ENCODE assay signal across 1 cellular context in the genomic region with DNA sequence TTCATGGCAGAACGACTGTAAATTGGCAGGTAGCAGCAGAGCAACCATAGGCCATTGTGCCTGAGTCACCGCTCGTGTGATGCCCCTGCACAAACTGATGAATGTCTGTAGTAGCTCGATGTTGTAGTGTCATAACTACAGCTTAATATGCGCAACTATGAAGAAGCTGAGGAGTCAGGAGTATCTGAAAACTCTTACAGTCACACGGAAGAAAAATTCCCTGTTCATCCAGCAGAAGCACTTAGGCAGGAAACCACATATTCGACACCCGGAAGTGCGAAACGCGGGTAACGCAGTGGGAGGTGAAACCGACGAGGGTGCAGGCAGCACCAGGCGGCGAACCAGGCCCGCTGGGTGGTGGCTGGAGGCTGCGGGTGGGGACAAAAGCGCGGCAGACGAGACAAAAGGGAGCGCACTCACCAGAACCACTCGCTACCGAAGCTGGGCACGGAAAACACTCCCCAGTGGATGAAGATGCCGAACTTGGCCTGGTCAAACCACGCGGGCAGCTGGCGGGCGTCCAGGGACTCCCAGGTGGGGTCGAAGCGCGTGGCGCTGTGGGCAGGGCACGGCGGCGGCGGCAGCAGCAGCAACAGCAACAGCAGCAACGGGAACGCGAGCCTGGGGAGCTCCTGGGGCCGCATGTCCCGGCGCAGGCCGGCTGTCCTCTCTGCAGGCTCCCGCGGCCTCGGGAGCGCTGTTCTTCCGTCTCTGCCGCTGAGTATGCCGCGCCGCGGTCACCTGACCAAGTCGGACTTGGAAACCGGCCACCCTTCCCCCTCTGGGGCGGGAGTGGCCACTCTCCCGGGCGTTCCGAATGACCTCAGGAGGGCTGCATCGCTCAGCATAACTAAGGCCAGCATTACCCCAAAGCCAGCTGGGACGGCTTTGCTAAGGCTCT.
TF ChIP-seq lines count a peak whose summit lies in the region.

A gene with protein sequence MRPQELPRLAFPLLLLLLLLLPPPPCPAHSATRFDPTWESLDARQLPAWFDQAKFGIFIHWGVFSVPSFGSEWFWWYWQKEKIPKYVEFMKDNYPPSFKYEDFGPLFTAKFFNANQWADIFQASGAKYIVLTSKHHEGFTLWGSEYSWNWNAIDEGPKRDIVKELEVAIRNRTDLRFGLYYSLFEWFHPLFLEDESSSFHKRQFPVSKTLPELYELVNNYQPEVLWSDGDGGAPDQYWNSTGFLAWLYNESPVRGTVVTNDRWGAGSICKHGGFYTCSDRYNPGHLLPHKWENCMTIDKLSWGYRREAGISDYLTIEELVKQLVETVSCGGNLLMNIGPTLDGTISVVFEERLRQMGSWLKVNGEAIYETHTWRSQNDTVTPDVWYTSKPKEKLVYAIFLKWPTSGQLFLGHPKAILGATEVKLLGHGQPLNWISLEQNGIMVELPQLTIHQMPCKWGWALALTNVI (minus strand): TSS at position 730 of the 901 bp plus-strand sequence. CDS start 86 bp downstream, at position 644.

TF ChIP-seq in liver, 16 proteins besides CTCF, POLR2A, EP300 and RAD21 (continued from another document):
- TF ChIP-seq REST (IDR thresholded peaks at IDR 0.05), result peak; percentile 43
- TF ChIP-seq ATF3 (IDR thresholded peaks at IDR 0.05), result no peak
- peak; percentile 68 for TF ChIP-seq YY1 (IDR thresholded peaks at IDR 0.05)
- TF ChIP-seq FOXA2 (IDR thresholded peaks at IDR 0.05), result no peak
- TF ChIP-seq TAF1 (conservative IDR thresholded peaks at IDR 0.05), result no peak
- peak; percentile 65 for TF ChIP-seq SP1 (IDR thresholded peaks at IDR 0.05)
- TF ChIP-seq GABPA (IDR thresholded peaks at IDR 0.05 in 1 of 2, conservative IDR thresholded peaks at IDR 0.05 in 1 of 2), result peak; percentile 60 to 83
- TF ChIP-seq NR2F2 (IDR thresholded peaks at IDR 0.05), result no peak
